13 cellular contexts compared by ENCODE assay signal in the genomic region with DNA sequence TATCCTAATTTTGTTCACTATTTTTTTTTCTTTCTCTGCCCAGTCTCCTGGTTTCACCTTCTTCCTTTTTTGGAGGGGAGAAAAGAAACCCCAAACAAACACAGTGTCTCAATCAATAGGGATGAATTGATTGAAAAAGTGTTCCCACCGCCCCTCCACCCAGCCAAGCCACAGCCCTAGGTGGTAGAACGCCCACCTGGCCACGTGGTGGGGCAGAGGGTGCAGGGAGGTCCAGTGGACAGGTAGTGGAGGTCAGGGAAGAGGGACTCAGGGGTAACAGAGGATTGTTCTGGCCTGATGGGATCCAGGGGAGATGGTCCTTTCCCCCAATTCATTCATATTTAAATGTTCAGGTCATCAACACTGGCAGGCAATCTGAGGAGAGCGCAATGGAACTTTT. TPM values are rescaled to one million over a fixed set of nuclear protein-coding genes. Genes with fewer than 3 reads are reported as not detected.
DNase-seq lines count a peak whose midpoint lies in the region; ATAC-seq and TF ChIP-seq lines count a peak whose summit lies in the region.
"Had no signal": no experiment of that assay in that cellular context is flagged by ENCODE, and none has a peak within 500 bp of the region (broad histone marks: within the 10 kb centered on the region; RNA-seq: fewer than 3 reads in every experiment).

No MANE protein-coding gene starts in this region.

- H3K4me2 ChIP-seq in fibroblast of lung (ENCODE audit: extremely low read depth, insufficient read depth, low read length): peak overlapping the region; percentile 92
- peak overlapping the region; percentile 86 for H3K4me2 ChIP-seq in neural progenitor cell

- H3K9me3 ChIP-seq in AG04450 (ENCODE audit: control insufficient read depth, insufficient read depth, low read length) (no peaks in the 10 kb centered on the region; the same call in 1 of the 2 replicates), SJSA1 (replicated peaks) (no peaks in the 10 kb centered on the region), fibroblast of lung (ENCODE audit: control insufficient read depth, insufficient read depth, low read depth, low read length) (no peaks in the 10 kb centered on the region), neural progenitor cell (ENCODE audit: low read depth) (no peaks in the 10 kb centered on the region)
- H3K9me3 ChIP-seq: body of pancreas had no signal

- DNase-seq in AG04450 (ENCODE audit: low read depth, low spot score) (no peak), SJSA1 (ENCODE audit: low read depth in 1 of 2, low spot score in 2 of 2) (no peak), fibroblast of lung (ENCODE audit: low read depth in 2 of 2) (no peak), neural progenitor cell (ENCODE audit: low spot score) (no peak), NCI-H1048 (lab: John Stamatoyannopoulos, UW) (no peak), NCI-H524 (lab: John Stamatoyannopoulos, UW) (no peak), NOMO-1 treated with dmso at 0.1 percent for 144 hours (lab: John Stamatoyannopoulos, UW; ENCODE audit: unreplicated experiment) (no peak)
- DNase-seq: activated CD4-positive, CD25-positive, alpha-beta regulatory T cell treated with anti-CD3 and anti-CD28 coated beads, Interleukin-2, amount 50 U/mL, for 72 hours; activated T-cell treated with anti-CD3 and anti-CD28 coated beads, Interleukin-2, amount 50 U/mL, for 24 hours; body of pancreas; DND-41 had no signal

- H3K79me2 ChIP-seq in fibroblast of lung (ENCODE audit: control insufficient read depth, insufficient read depth, low read length) (peaks cover 82% of the 10 kb centered on the region), neural progenitor cell (ENCODE audit: low read depth) (no peaks in the 10 kb centered on the region)

- CTCF ChIA-PET in AG04450 (lab: Charles Lee): interaction anchor here (0.7 kb wide), 1 partner anchor 1089 kb away, joined by 5 read pairs; no protein-coding TSS in a partner anchor

- H3K36me3 ChIP-seq in SJSA1: peaks cover 25% of the 10 kb centered on the region
- H3K36me3 ChIP-seq in fibroblast of lung (ENCODE audit: control insufficient read depth, insufficient read depth, low read length): no peaks in the 10 kb centered on the region
- H3K36me3 ChIP-seq in neural progenitor cell: no peaks in the 10 kb centered on the region

- peak overlapping the region; percentile 75 for H3K4me3 Mint-ChIP-seq in neural progenitor cell
- H3K4me3 Mint-ChIP-seq: activated T-cell treated with anti-CD3 and anti-CD28 coated beads, Interleukin-2, amount 50 U/mL, for 24 hours had no signal

- H4K20me1 ChIP-seq in fibroblast of lung (ENCODE audit: control insufficient read depth, extremely low read depth, insufficient read depth, low read length): no peaks in the 10 kb centered on the region
- no peaks in the 10 kb centered on the region for H4K20me1 ChIP-seq in neural progenitor cell (ENCODE audit: low read depth)

- H3K4me1 ChIP-seq in SJSA1 (replicated peaks): peaks cover 59% of the 10 kb centered on the region
- H3K4me1 ChIP-seq in fibroblast of lung (ENCODE audit: control insufficient read depth, extremely low read depth, insufficient read depth, low read length): peaks cover 10% of the 10 kb centered on the region
- H3K4me1 ChIP-seq in neural progenitor cell: peaks cover 21% of the 10 kb centered on the region

- ATAC-seq in HG03039 (IDR thresholded peaks at IDR 0.05; ENCODE audit: unreplicated experiment): no peak
- ATAC-seq: body of pancreas had no signal

- H3K4me3 ChIP-seq in AG04450 (ENCODE audit: low read depth, low read length) (peak overlapping the region; percentile 81), SJSA1 (peak overlapping the region; percentile 58), fibroblast of lung (replicated peaks in 1 of 4; ENCODE audit: control extremely low read depth in 1 of 4, insufficient read depth in 1 of 4, low read depth in 3 of 4, low read length in 4 of 4) (peak overlapping the region; percentile 81 to 88 (median 86)), neural progenitor cell (peak overlapping the region; percentile 48)
- H3K4me3 ChIP-seq: body of pancreas had no signal

- H3K36me3 Mint-ChIP-seq in neural progenitor cell: no peaks in the 10 kb centered on the region
- H3K36me3 Mint-ChIP-seq: memory B cell had no signal

- H3K9me3 Mint-ChIP-seq in neural progenitor cell: no peaks in the 10 kb centered on the region
- H3K9me3 Mint-ChIP-seq: activated T-cell treated with anti-CD3 and anti-CD28 coated beads, Interleukin-2, amount 50 U/mL, for 24 hours; memory B cell had no signal

- no peak overlapping the region for H3K27ac Mint-ChIP-seq in neural progenitor cell
- H3K27ac Mint-ChIP-seq: activated T-cell treated with anti-CD3 and anti-CD28 coated beads, Interleukin-2, amount 50 U/mL, for 24 hours; memory B cell had no signal

- H3K27ac ChIP-seq in AG04450 (ENCODE audit: low read depth, low read length) (peak overlapping the region; percentile 70), SJSA1 (peak overlapping the region; percentile 92), fibroblast of lung (ENCODE audit: insufficient read depth, low read length) (peak overlapping the region; percentile 88), neural progenitor cell (no peak overlapping the region)
- H3K27ac ChIP-seq: body of pancreas had no signal

- POLR2A ChIA-PET in AG04450 (lab: Yijun Ruan, JAX): interaction anchor here (0.6 to 0.7 kb wide), 3 partner anchors 240 to 1457 kb away, joined by 3 to 4 read pairs (median 3); no protein-coding TSS in a partner anchor

- peaks cover 15% of the 10 kb centered on the region for H3K27me3 Mint-ChIP-seq in neural progenitor cell (ENCODE audit: insufficient read depth, low read depth)

- TF ChIP-seq CTCF in AG04450 (IDR thresholded peaks at IDR 0.05; ENCODE audit: low read depth, low read length) (no peak), fibroblast of lung (conservative IDR thresholded peaks at IDR 0.05 in 1 of 2, IDR thresholded peaks at IDR 0.05 in 1 of 2; ENCODE audit: low read depth in 1 of 2, low read length in 2 of 2) (no peak), neural progenitor cell (IDR thresholded peaks at IDR 0.05) (no peak)

- H3F3A ChIP-seq in neural progenitor cell (ENCODE audit: low read depth): no peaks in the 10 kb centered on the region

- H3K4me1 Mint-ChIP-seq in neural progenitor cell: peaks cover 42% of the 10 kb centered on the region

- H2AFZ ChIP-seq in fibroblast of lung (ENCODE audit: low read length) (no peak overlapping the region), neural progenitor cell (replicated peaks) (no peak overlapping the region)

- H3K27me3 ChIP-seq in AG04450 (ENCODE audit: control insufficient read depth, insufficient read depth, low read length): no peaks in the 10 kb centered on the region
- H3K27me3 ChIP-seq in SJSA1 (replicated peaks): no peaks in the 10 kb centered on the region
- H3K27me3 ChIP-seq in fibroblast of lung (ENCODE audit: control insufficient read depth, insufficient read depth, low read length): no peaks in the 10 kb centered on the region
- H3K27me3 ChIP-seq in neural progenitor cell: peaks cover 65% of the 10 kb centered on the region
- H3K27me3 ChIP-seq: body of pancreas had no signal

- H3K9ac ChIP-seq in fibroblast of lung (ENCODE audit: insufficient read depth, low read length): peak overlapping the region; percentile 48
- no peak overlapping the region for H3K9ac ChIP-seq in neural progenitor cell

RNA-seq across cellular contexts. Expression of a gene that starts 1.8 kb away (rescaled TPM):
- 28.1 and 28.5 TPM in 2 replicates for polyA plus RNA-seq in AG04450 (2011; rRNA removed)
- 87.0 and 104 TPM in 2 replicates for polyA minus RNA-seq in AG04450 (2011; rRNA and poly(A)+ RNA removed)
- 14.3 and 20.2 TPM in 2 replicates for total RNA-seq in SJSA1 (2014; rRNA removed; shearing (Covaris generic))
- 4.1 and 15.0 TPM in 2 replicates for total RNA-seq in fibroblast of lung
- 19.4 and 108 TPM in 2 replicates for polyA plus RNA-seq in fibroblast of lung
- 25.5 and 155 TPM in 2 replicates for polyA plus RNA-seq in fibroblast of lung (2012)
- 54.1 and 277 TPM in 2 replicates for polyA minus RNA-seq in fibroblast of lung (ENCODE audit: low replicate concordance)
- total RNA-seq in neural progenitor cell (ENCODE audit: low replicate concordance): 0.09 TPM in 1 of 2 replicates, not detected in the other
